20 cellular contexts compared by ENCODE assay signal in the genomic region with DNA sequence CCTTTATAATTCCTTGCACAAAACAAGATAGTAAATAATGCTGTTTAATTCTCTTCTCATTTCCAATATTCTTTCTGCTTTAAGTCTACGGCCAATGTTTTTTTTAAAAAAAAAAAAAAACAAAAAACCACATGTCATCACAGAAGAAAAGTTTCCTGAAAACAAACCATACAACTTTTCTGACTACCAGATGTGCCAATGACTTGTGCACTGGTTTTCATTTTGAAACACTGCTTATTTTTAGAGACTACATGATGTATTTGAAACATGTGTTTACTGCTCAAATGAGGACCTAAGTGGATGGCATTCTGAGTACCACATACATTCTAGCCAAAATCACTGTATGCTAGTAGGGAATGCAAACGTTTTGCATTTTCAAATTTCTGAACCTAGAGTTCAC.
DNase-seq lines count a peak whose midpoint lies in the region; ATAC-seq, FAIRE-seq and TF ChIP-seq lines count a peak whose summit lies in the region.
"Had no signal": no experiment of that assay in that cellular context is flagged by ENCODE, and none has a peak within 500 bp of the region (broad histone marks: within the 10 kb centered on the region; RNA-seq: fewer than 3 reads in every experiment).

No MANE protein-coding gene starts in this region.

- H3K4me3 ChIP-seq in AG10803 (ENCODE audit: low read length) (no peak overlapping the region), fibroblast of villous mesenchyme (ENCODE audit: low read depth, low read length) (no peak overlapping the region), gastrocnemius medialis (no peak overlapping the region)
- H3K4me3 ChIP-seq: GM23338 had no signal

- no peak for TF ChIP-seq POLR2A in gastrocnemius medialis (IDR thresholded peaks at IDR 0.05)

- no peaks in the 10 kb centered on the region for H3K36me3 ChIP-seq in gastrocnemius medialis
- H3K36me3 ChIP-seq: BE2C had no signal

- TF ChIP-seq CTCF in AG10803 (conservative IDR thresholded peaks at IDR 0.05; ENCODE audit: low read length) = no peak
- TF ChIP-seq CTCF in fibroblast of villous mesenchyme (IDR thresholded peaks at IDR 0.05; ENCODE audit: insufficient read depth, low read depth, low read length) = no peak
- TF ChIP-seq CTCF in gastrocnemius medialis (IDR thresholded peaks at IDR 0.05 in 4 of 5, conservative IDR thresholded peaks at IDR 0.05 in 1 of 5) = no peak

- no peak overlapping the region for H3K27ac ChIP-seq in gastrocnemius medialis

- no peaks in the 10 kb centered on the region for H3K9me3 ChIP-seq in gastrocnemius medialis
- H3K9me3 ChIP-seq: BE2C had no signal

- DNase-seq in AG10803 (ENCODE audit: low read depth) = peak; percentile 82
- DNase-seq in fibroblast of gingiva (ENCODE audit: low read depth) = peak; percentile 78
- peak; percentile 57 for DNase-seq in fibroblast of villous mesenchyme (ENCODE audit: low read depth)
- no peak for DNase-seq in gastrocnemius medialis
- DNase-seq: AML-193; BE2C; C1 segment of cervical spinal cord; Calu3; CD4-positive, alpha-beta memory T cell; COR-L47; DMS53; DMS79 treated with DMSO at 0.1 percent for 48 hours; H9 had no signal

- peak; percentile 21 for FAIRE-seq in G401.6 (lab: Jason Lieb, UNC)
- FAIRE-seq: GM12892, GM19239 had no signal

- H3K4me1 ChIP-seq in gastrocnemius medialis = peaks cover 0 to 5% of the 10 kb centered on the region in 2 donors
- H3K4me1 ChIP-seq: BE2C had no signal

- in situ Hi-C loops in gastrocnemius medialis (cut with MboI; ENCODE audit: low sequenced_read_pairs in 4 of 4) = no loop called here

- no peaks in the 10 kb centered on the region for H3K27me3 ChIP-seq in gastrocnemius medialis
- H3K27me3 ChIP-seq: BE2C had no signal

- intact Hi-C loops in gastrocnemius medialis (cut with DNase I; ENCODE audit: low total_unique reads) = no loop called here

- no peak for ATAC-seq in HG03097 (IDR thresholded peaks at IDR 0.05; ENCODE audit: low FRiP score, unreplicated experiment)
- no peak for ATAC-seq in GM21447 (IDR thresholded peaks at IDR 0.05; ENCODE audit: unreplicated experiment)
- no peak for ATAC-seq in gastrocnemius medialis
- ATAC-seq: GM23338, HCT116 had no signal

Comparison
In these comparisons a context has a peak if more than half of its experiments do, and no peak if none do; other contexts are left out.
1. DNase-seq: peak in AG10803 (single experiment), fibroblast of gingiva (single experiment) and fibroblast of villous mesenchyme (single experiment); none in gastrocnemius medialis (0 of 2).